In the genomic region with DNA sequence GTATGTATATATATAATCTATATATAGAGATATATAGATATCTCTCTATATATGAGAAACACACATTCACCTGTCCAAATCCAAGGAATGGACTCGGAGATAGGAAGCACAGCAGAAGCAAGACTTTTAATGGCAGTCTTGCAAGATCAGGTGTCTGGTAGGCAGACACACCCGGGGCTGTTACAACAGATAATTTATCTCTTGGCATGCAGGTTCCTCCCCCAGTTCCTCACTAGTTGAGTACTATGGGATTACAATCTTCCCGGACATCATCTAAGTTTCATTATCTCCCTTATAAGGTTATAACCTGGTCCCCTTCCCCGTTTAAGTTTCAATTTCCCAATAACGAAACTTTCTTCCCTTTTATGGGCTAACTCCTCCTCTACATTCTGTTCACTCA, we compare ENCODE assay signal across 26 cellular contexts.
"Had no signal": no experiment of that assay in that cellular context is flagged by ENCODE, and none has a peak within 500 bp of the region (broad histone marks: within the 10 kb centered on the region; RNA-seq: fewer than 3 reads in every experiment).

No MANE protein-coding gene starts in this region.

- H3K9me3 ChIP-seq: esophagus muscularis mucosa, gastrocnemius medialis, sigmoid colon, suprapubic skin, tibial nerve had no signal

- H3K4me1 ChIP-seq: esophagus muscularis mucosa, gastrocnemius medialis, neural progenitor cell, sigmoid colon, stomach, suprapubic skin, tibial nerve had no signal

- H3K27me3 ChIP-seq: esophagus muscularis mucosa, gastrocnemius medialis, neural progenitor cell, sigmoid colon, stomach, suprapubic skin, tibial nerve had no signal

- ATAC-seq: activated CD8-positive, alpha-beta T cell treated with anti-CD3 and anti-CD28 coated beads, Interleukin-2, amount 10 ng/mL, durations not matched to agents 7 days and 5 days; gastrocnemius medialis; left ventricle myocardium superior; naive thymus-derived CD8-positive, alpha-beta T cell; stimulated activated memory B cell treated with anti-CD40 and anti-IgM and Interleukin-4, amounts not matched to agents 10 μg/mL and 1 μg/mL and 100 μg/mL, for 72 hours had no signal

- H3K27ac ChIP-seq: esophagus muscularis mucosa, gastrocnemius medialis, neural progenitor cell, sigmoid colon, stomach, suprapubic skin, tibial nerve, WERI-Rb-1 had no signal

- DNase-seq: activated CD4-positive, alpha-beta T cell treated with anti-CD3 and anti-CD28 coated beads, Interleukin-2, amount 50 U/mL, for 1 hour; activated CD4-positive, CD25-positive, alpha-beta regulatory T cell treated with anti-CD3 and anti-CD28 coated beads, Interleukin-2, amount 50 U/mL, for 72 hours; activated CD8-positive, alpha-beta T cell treated with anti-CD3 and anti-CD28 coated beads, Interleukin-2, amount 10 ng/mL, durations not matched to agents 7 days and 5 days; activated gamma-delta T cell treated with Interleukin-2 at 50 U/mL for 16 hours; activated T-cell treated with anti-CD3 and anti-CD28 coated beads, Interleukin-2, amount 50 U/mL, for 1 hour; aorta; caudate nucleus; dermis blood vessel endothelial cell; effector memory CD4-positive, alpha-beta T cell; gastrocnemius medialis; hippocampal formation; left ventricle myocardium superior; mammary epithelial cell; naive thymus-derived CD8-positive, alpha-beta T cell; retina; sigmoid colon; stimulated activated CD4-positive, alpha-beta T cell treated with anti-CD3 and anti-CD28 coated beads, Interleukin-15, amount 100 ng/mL, for 24 hours; stomach; T1000; WERI-Rb-1 had no signal

- H3K4me3 ChIP-seq: esophagus muscularis mucosa, gastrocnemius medialis, neural progenitor cell, sigmoid colon, smooth muscle cell, stomach, suprapubic skin, tibial nerve had no signal

- H3K36me3 ChIP-seq: esophagus muscularis mucosa, gastrocnemius medialis, neural progenitor cell, sigmoid colon, stomach, suprapubic skin, tibial nerve, WERI-Rb-1 had no signal
